9 cellular contexts compared by ENCODE assay signal in the genomic region with DNA sequence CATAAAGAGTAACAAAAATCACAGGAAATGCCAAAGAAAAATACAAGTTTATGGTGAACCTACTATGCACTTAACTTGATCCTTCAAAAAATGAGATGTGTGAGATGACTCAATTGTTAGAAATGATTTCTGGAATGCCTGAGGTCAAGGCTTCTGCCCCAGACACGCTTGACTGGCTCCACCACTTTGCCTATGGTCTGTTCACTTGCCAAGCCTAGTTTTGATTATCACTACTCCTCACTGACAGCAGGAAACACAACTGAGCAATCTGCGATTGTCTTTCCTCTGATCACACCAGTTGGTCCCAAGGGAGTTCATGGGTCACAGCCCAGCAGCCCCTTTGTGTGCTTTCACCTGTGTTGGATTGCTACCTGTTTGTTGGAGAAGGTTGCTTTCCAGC. TPM values are rescaled to one million over a fixed set of nuclear protein-coding genes. Genes with fewer than 3 reads are reported as not detected.
A peak's percentile ranks its signal among the peaks of the same experiment; 100 is the strongest.
DNase-seq lines count a peak whose midpoint lies in the region; FAIRE-seq and TF ChIP-seq lines count a peak whose summit lies in the region.
"Had no signal": no experiment of that assay in that cellular context is flagged by ENCODE, and none has a peak within 500 bp of the region (broad histone marks: within the 10 kb centered on the region; RNA-seq: fewer than 3 reads in every experiment).

No MANE protein-coding gene starts in this region.

- DNase-seq in GM12891 (ENCODE audit: insufficient read length, low spot score) (peak; percentile 33), H54 (ENCODE audit: insufficient read length, low spot score) (peak; percentile 49), MG63 (peak; percentile 85), glomerular visceral epithelial cell (ENCODE audit: extremely low spot score) (peak; percentile 89), esophagus muscularis mucosa (ENCODE audit: extremely low spot score) (no peak), DMS79 treated with DMSO at 0.1 percent for 48 hours (lab: John Stamatoyannopoulos, UW) (no peak), activated gamma-delta T cell (lab: John Stamatoyannopoulos, UW) (no peak)
- DNase-seq in activated naive CD4-positive, alpha-beta T cell treated with anti-CD3 and anti-CD28 coated beads, Interleukin-2, amount 10 ng/mL, durations not matched to agents 7 days and 5 days: no peak

- no peak overlapping the region for H3K4me3 Mint-ChIP-seq in activated naive CD4-positive, alpha-beta T cell treated with anti-CD3 and anti-CD28 coated beads, Interleukin-2, amount 10 ng/mL, durations not matched to agents 7 days and 5 days

- no peaks in the 10 kb centered on the region for H3K4me1 ChIP-seq in esophagus muscularis mucosa

- peaks cover 11% of the 10 kb centered on the region for H3K27me3 Mint-ChIP-seq in activated naive CD4-positive, alpha-beta T cell treated with anti-CD3 and anti-CD28 coated beads, Interleukin-2, amount 10 ng/mL, durations not matched to agents 7 days and 5 days

- FAIRE-seq in GM12891 (lab: Jason Lieb, UNC) (peak; percentile 90), H54 (lab: Jason Lieb, UNC) (peak; percentile 93)

- H3K27ac ChIP-seq in esophagus muscularis mucosa (replicated peaks in 1 of 4): no peak overlapping the region

- H3K36me3 ChIP-seq in MG63: no peaks in the 10 kb centered on the region
- H3K36me3 ChIP-seq in esophagus muscularis mucosa: no peaks in the 10 kb centered on the region

- intact Hi-C loops in esophagus muscularis mucosa (cut with DNase I): no loop called here

- TF ChIP-seq POLR2A in GM12891 (IDR thresholded peaks at IDR 0.05; ENCODE audit: low read depth, low read length) (no peak), H54 (IDR thresholded peaks at IDR 0.05; ENCODE audit: low read depth, low read length) (no peak), esophagus muscularis mucosa (IDR thresholded peaks at IDR 0.05; ENCODE audit: low read depth) (no peak)

- no peaks in the 10 kb centered on the region for H3K36me3 Mint-ChIP-seq in activated naive CD4-positive, alpha-beta T cell treated with anti-CD3 and anti-CD28 coated beads, Interleukin-2, amount 10 ng/mL, durations not matched to agents 7 days and 5 days
- H3K36me3 Mint-ChIP-seq: IgD-negative memory B cell had no signal

- CTCF ChIA-PET in activated naive CD4-positive, alpha-beta T cell treated with anti-CD3 and anti-CD28 coated beads, Interleukin-2, amount 10 ng/mL, durations not matched to agents 7 days and 5 days (lab: Charles Lee): no interaction called here

- no peak overlapping the region for H3K27ac Mint-ChIP-seq in activated naive CD4-positive, alpha-beta T cell treated with anti-CD3 and anti-CD28 coated beads, Interleukin-2, amount 10 ng/mL, durations not matched to agents 7 days and 5 days
- H3K27ac Mint-ChIP-seq: IgD-negative memory B cell had no signal

- H3K4me3 ChIP-seq in MG63: no peak overlapping the region
- H3K4me3 ChIP-seq in esophagus muscularis mucosa: no peak overlapping the region

- H3K27me3 ChIP-seq in MG63: no peaks in the 10 kb centered on the region
- no peaks in the 10 kb centered on the region for H3K27me3 ChIP-seq in esophagus muscularis mucosa

- no peaks in the 10 kb centered on the region for H3K9me3 ChIP-seq in MG63
- H3K9me3 ChIP-seq in esophagus muscularis mucosa: no peaks in the 10 kb centered on the region

- no peaks in the 10 kb centered on the region for H3K4me1 Mint-ChIP-seq in activated naive CD4-positive, alpha-beta T cell treated with anti-CD3 and anti-CD28 coated beads, Interleukin-2, amount 10 ng/mL, durations not matched to agents 7 days and 5 days

- WGBS in esophagus muscularis mucosa: 81% methylated on average over 2 of the region's 2 CpGs

- TF ChIP-seq CTCF in esophagus muscularis mucosa (IDR thresholded peaks at IDR 0.05): no peak

- no peak for TF ChIP-seq EP300 in esophagus muscularis mucosa (IDR thresholded peaks at IDR 0.05)

- no peaks in the 10 kb centered on the region for H3K9me3 Mint-ChIP-seq in activated naive CD4-positive, alpha-beta T cell treated with anti-CD3 and anti-CD28 coated beads, Interleukin-2, amount 10 ng/mL, durations not matched to agents 7 days and 5 days
- H3K9me3 Mint-ChIP-seq: IgD-negative memory B cell had no signal

TF ChIP-seq in GM12891, 5 proteins besides CTCF, POLR2A, EP300 and RAD21:
- TF ChIP-seq PAX5 (IDR thresholded peaks at IDR 0.05; ENCODE audit: insufficient read depth, low read length, severe bottlenecking) (peak; percentile 85), TAF1 (IDR thresholded peaks at IDR 0.05; ENCODE audit: low read depth, low read length) (no peak)

RNA-seq across cellular contexts. Expression of a gene that starts 20.6 kb away (rescaled TPM):
- polyA plus RNA-seq in GM12891 (2012; ENCODE audit: low read depth, missing spikeins): 1.6 TPM
- 3.6 and 4.9 TPM in 2 replicates for total RNA-seq in MG63 (2014; rRNA removed; shearing (Covaris generic); ENCODE audit: low replicate concordance)
- total RNA-seq in esophagus muscularis mucosa: 1 to 10 TPM; 5.1 to 8.6 (median 7.6) TPM

RNA-seq across cellular contexts. Expression of a gene that starts 46.5 kb away (rescaled TPM):
- 5.1 TPM for polyA plus RNA-seq in GM12891 (2012; ENCODE audit: low read depth, missing spikeins)
- total RNA-seq in MG63 (2014; rRNA removed; shearing (Covaris generic); ENCODE audit: low replicate concordance): 369 and 426 TPM in 2 replicates
- total RNA-seq in esophagus muscularis mucosa: 100 to 1,000 TPM; 311 to 479 (median 410) TPM

Comparison
In these comparisons a context has a peak if more than half of its experiments do, and no peak if none do; other contexts are left out.
1. DNase-seq: peak in GM12891 (single experiment), H54 (single experiment), MG63 (single experiment) and glomerular visceral epithelial cell (single experiment); none in activated naive CD4-positive, alpha-beta T cell treated with anti-CD3 and anti-CD28 coated beads, Interleukin-2, amount 10 ng/mL, durations not matched to agents 7 days and 5 days (single experiment), esophagus muscularis mucosa (single experiment), DMS79 treated with DMSO at 0.1 percent for 48 hours (single experiment) and activated gamma-delta T cell (single experiment).